Comparison of ENCODE assay signal across 1 cellular context in the genomic region with DNA sequence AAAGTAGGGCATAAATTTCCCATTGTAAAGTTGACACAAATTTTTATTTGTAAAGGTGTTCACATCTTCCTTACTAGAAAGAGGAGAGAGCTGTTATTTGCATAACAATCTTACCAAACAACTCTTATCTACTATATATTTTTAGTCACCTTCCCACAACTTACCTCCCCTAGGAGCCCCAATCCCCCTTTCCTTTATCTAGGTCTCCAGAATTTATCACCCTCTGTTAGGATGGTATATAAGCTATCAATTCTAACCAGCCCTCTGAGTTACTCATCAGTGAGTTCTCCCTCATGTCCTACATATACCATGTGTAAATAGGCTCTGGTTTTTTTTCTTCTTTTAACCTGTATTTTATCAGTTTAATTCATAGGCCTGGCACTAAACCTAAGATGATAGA.
TF ChIP-seq lines count a peak whose summit lies in the region.

No MANE protein-coding gene starts in this region.

TF ChIP-seq in HEK293, 187 proteins besides CTCF, POLR2A, EP300 and RAD21 (continued from another document):
- TF ChIP-seq, protein P1, sequence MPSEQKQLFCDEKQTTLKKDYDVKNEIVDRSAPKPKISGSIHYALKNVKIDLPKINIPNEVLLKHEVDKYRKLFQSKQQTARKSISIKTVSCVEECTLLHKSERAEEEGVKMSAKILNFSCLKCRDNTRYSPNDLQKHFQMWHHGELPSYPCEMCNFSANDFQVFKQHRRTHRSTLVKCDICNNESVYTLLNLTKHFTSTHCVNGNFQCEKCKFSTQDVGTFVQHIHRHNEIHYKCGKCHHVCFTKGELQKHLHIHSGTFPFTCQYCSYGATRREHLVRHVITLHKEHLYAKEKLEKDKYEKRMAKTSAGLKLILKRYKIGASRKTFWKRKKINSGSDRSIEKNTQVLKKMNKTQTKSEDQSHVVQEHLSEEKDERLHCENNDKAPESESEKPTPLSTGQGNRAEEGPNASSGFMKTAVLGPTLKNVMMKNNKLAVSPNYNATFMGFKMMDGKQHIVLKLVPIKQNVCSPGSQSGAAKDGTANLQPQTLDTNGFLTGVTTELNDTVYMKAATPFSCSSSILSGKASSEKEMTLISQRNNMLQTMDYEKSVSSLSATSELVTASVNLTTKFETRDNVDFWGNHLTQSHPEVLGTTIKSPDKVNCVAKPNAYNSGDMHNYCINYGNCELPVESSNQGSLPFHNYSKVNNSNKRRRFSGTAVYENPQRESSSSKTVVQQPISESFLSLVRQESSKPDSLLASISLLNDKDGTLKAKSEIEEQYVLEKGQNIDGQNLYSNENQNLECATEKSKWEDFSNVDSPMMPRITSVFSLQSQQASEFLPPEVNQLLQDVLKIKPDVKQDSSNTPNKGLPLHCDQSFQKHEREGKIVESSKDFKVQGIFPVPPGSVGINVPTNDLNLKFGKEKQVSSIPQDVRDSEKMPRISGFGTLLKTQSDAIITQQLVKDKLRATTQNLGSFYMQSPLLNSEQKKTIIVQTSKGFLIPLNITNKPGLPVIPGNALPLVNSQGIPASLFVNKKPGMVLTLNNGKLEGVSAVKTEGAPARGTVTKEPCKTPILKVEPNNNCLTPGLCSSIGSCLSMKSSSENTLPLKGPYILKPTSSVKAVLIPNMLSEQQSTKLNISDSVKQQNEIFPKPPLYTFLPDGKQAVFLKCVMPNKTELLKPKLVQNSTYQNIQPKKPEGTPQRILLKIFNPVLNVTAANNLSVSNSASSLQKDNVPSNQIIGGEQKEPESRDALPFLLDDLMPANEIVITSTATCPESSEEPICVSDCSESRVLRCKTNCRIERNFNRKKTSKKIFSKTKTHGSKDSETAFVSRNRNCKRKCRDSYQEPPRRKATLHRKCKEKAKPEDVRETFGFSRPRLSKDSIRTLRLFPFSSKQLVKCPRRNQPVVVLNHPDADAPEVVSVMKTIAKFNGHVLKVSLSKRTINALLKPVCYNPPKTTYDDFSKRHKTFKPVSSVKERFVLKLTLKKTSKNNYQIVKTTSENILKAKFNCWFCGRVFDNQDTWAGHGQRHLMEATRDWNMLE (tag by site-specific recombination; conservative IDR thresholded peaks at IDR 0.05; ENCODE audit: low read depth) = no peak
- TF ChIP-seq ZNF211 (tag by site-specific recombination; IDR thresholded peaks at IDR 0.05; ENCODE audit: low read depth) = peak; percentile 74; the same call in 1 of the 2 replicates
